Comparison of ENCODE assay signal across 8 cellular contexts in genomic region chr10:116809528-116810500, GRCh38. TPM values are rescaled to one million over a fixed set of nuclear protein-coding genes. Genes with fewer than 3 reads are reported as not detected.
A peak's percentile ranks its signal among the peaks of the same experiment; 100 is the strongest.
DNase-seq lines count a peak whose midpoint lies in the region; ATAC-seq and TF ChIP-seq lines count a peak whose summit lies in the region.

No MANE protein-coding gene starts in this region.

- 32 to 53% (median 37%) methylated on average over 28 to 29 of the region's 29 CpGs for whole genome bisulfite sequencing in stomach, 5 donors

- peaks cover 11 to 14% of the 10 kb centered on the region in 2 donors for H3K27me3 Mint-ChIP-seq in CD4-positive, alpha-beta memory T cell

- peaks cover 0 to 79% (median 17%) of the 10 kb centered on the region in 3 donors for H3K27me3 ChIP-seq in stomach
- H3K27me3 ChIP-seq in Karpas-422 (ENCODE audit: low read length): no peaks in the 10 kb centered on the region
- H3K27me3 ChIP-seq in CD4-positive, alpha-beta memory T cell (ENCODE audit: insufficient read depth, low read length): no peaks in the 10 kb centered on the region

- no peak for TF ChIP-seq POLR2A in stomach (IDR thresholded peaks at IDR 0.05)

- no peaks in the 10 kb centered on the region for H3K4me1 Mint-ChIP-seq in CD4-positive, alpha-beta memory T cell

- H3K36me3 ChIP-seq in stomach: no peaks in the 10 kb centered on the region
- no peaks in the 10 kb centered on the region for H3K36me3 ChIP-seq in Karpas-422 (ENCODE audit: insufficient read depth, low read length)
- no peaks in the 10 kb centered on the region for H3K36me3 ChIP-seq in CD4-positive, alpha-beta memory T cell (ENCODE audit: insufficient read depth, low read length)

- H3K9me2 ChIP-seq in Karpas-422 (replicated peaks; ENCODE audit: insufficient read depth, low read length): no peaks in the 10 kb centered on the region

- no peaks in the 10 kb centered on the region for H3K36me3 Mint-ChIP-seq in CD4-positive, alpha-beta memory T cell

- no peak for TF ChIP-seq EP300 in stomach (IDR thresholded peaks at IDR 0.05)

- POLR2A ChIA-PET in CD4-positive, alpha-beta memory T cell (lab: Charles Lee; ENCODE audit: partially characterized antibody): no interaction called here

- TF ChIP-seq CTCF in fibroblast of mammary gland (conservative IDR thresholded peaks at IDR 0.05; ENCODE audit: control insufficient read depth, insufficient read depth, low read depth, low read length) (peak; percentile 38), stomach (IDR thresholded peaks at IDR 0.05) (no peak)

- no peaks in the 10 kb centered on the region for H3K4me1 ChIP-seq in stomach
- H3K4me1 ChIP-seq in Karpas-422 (ENCODE audit: low read length): no peaks in the 10 kb centered on the region
- no peaks in the 10 kb centered on the region for H3K4me1 ChIP-seq in CD4-positive, alpha-beta memory T cell (ENCODE audit: insufficient read depth, low read length)

- H3K9me3 ChIP-seq in stomach (no peaks in the 10 kb centered on the region), Karpas-422 (ENCODE audit: low read length) (no peaks in the 10 kb centered on the region)
- H3K9me3 ChIP-seq in CD4-positive, alpha-beta memory T cell (ENCODE audit: control insufficient read depth in 1 of 2, low read length in 2 of 2): no peaks in the 10 kb centered on the region

- H3K9ac ChIP-seq in Karpas-422 (ENCODE audit: low read length): no peak overlapping the region

- H3K9me3 Mint-ChIP-seq in CD4-positive, alpha-beta memory T cell: no peaks in the 10 kb centered on the region

- H3K4me3 ChIP-seq in fibroblast of mammary gland (ENCODE audit: control insufficient read depth, low read depth, low read length) (no peak overlapping the region), stomach (no peak overlapping the region), Karpas-422 (ENCODE audit: low read length) (no peak overlapping the region)
- no peak overlapping the region for H3K4me3 ChIP-seq in CD4-positive, alpha-beta memory T cell (ENCODE audit: low read length in 2 of 2)

- H4K20me1 ChIP-seq in Karpas-422 (ENCODE audit: insufficient read depth, low read depth, low read length): no peaks in the 10 kb centered on the region

- H3K4me3 Mint-ChIP-seq in CD4-positive, alpha-beta memory T cell: no peak overlapping the region

- H3K79me2 ChIP-seq in Karpas-422 (ENCODE audit: low read length): no peaks in the 10 kb centered on the region

- H3K4me2 ChIP-seq in Karpas-422 (ENCODE audit: low read depth, low read length, poor library complexity, severe bottlenecking): no peak overlapping the region

- intact Hi-C loops in stomach (cut with DNase I; ENCODE audit: low total_unique reads): no loop called here
- intact Hi-C loops in CD4-positive, alpha-beta memory T cell (cut with micrococcal nuclease): no loop called here

- no peak overlapping the region for H3K27ac ChIP-seq in stomach
- H3K27ac ChIP-seq in Karpas-422 (ENCODE audit: low read length): no peak overlapping the region
- H3K27ac ChIP-seq in CD4-positive, alpha-beta memory T cell (ENCODE audit: low read depth, low read length): no peak overlapping the region

- no peak overlapping the region for H3K27ac Mint-ChIP-seq in CD4-positive, alpha-beta memory T cell

- peak; percentile 13 for DNase-seq in NCI-H2029 (lab: John Stamatoyannopoulos, UW)
- DNase-seq in NCI-H2029 treated with DMSO at 0.1 percent for 48 hours (lab: John Stamatoyannopoulos, UW): no peak
- peak; percentile 23 for DNase-seq in OCI-M1 (lab: John Stamatoyannopoulos, UW)
- peak; percentile 5 for DNase-seq in fibroblast of mammary gland (ENCODE audit: low read depth)
- DNase-seq in stomach: peak; percentile 36
- no peak for DNase-seq in Karpas-422
- DNase-seq in CD4-positive, alpha-beta memory T cell: no peak

- H2AFZ ChIP-seq in Karpas-422 (ENCODE audit: low read length): no peak overlapping the region

- ATAC-seq in GM18858 (IDR thresholded peaks at IDR 0.05; ENCODE audit: unreplicated experiment): no peak

- CTCF ChIA-PET in CD4-positive, alpha-beta memory T cell (lab: Charles Lee; ENCODE audit: partially characterized antibody): interaction anchor here (1.0 to 1.5 kb wide), 2 partner anchors 21 to 365 kb away, joined by 3 to 6 read pairs; no protein-coding TSS in a partner anchor

RNA-seq across cellular contexts. Expression of gene ENO4, which starts 39.5 kb away (rescaled TPM):
- 1 to 10 TPM in 1 of 5 donors, under 1 TPM in 1, not detected in 3; 0.55 to 2.2 TPM for total RNA-seq in stomach
- under 1 TPM in 2 of 3 donors, not detected in 1; 0.05 to 0.06 TPM for polyA plus RNA-seq in stomach
- not detected in 2 replicates for total RNA-seq in Karpas-422 (2014; rRNA removed; shearing (Covaris generic); ENCODE audit: low replicate concordance)
- not detected for total RNA-seq in CD4-positive, alpha-beta memory T cell
- not detected for polyA plus RNA-seq in CD4-positive, alpha-beta memory T cell

Comparison
In these comparisons a context has a peak if more than half of its experiments do, and no peak if none do; other contexts are left out.
1. DNase-seq: peak in NCI-H2029 (single experiment), OCI-M1 (single experiment), fibroblast of mammary gland (single experiment) and stomach (single experiment); none in NCI-H2029 treated with DMSO at 0.1 percent for 48 hours (single experiment), Karpas-422 (single experiment) and CD4-positive, alpha-beta memory T cell (0 of 5).